ENCODE assay signal across 1 cellular context in the genomic region with DNA sequence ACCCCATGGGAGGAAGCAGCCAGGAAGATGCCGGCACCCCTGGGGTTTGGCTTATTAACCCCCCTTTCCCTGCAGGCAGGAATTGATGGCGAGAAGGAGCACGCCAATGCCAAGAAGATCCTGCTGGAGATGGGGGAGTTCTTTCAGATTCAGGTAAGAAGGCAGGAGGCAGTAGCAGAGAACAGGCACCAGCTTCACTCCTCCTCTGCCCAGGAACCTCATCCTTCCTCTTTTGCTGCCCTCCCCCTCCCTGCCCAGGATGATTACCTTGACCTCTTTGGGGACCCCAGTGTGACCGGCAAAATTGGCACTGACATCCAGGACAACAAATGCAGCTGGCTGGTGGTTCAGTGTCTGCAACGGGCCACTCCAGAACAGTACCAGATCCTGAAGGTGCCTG.
TF ChIP-seq lines count a peak whose summit lies in the region.

No MANE protein-coding gene starts in this region.

TF ChIP-seq in SK-N-SH, 30 proteins besides CTCF, POLR2A, EP300 and RAD21 (continued from another document):
- no peak for TF ChIP-seq IRF3 (IDR thresholded peaks at IDR 0.05; ENCODE audit: low read depth, low read length)
- TF ChIP-seq USF1 (IDR thresholded peaks at IDR 0.05; ENCODE audit: borderline replicate concordance, low read depth): no peak
- no peak for TF ChIP-seq MXI1 (IDR thresholded peaks at IDR 0.05; ENCODE audit: low read depth, low read length)
- TF ChIP-seq POLR2AphosphoS5 (IDR thresholded peaks at IDR 0.05; ENCODE audit: low read depth, low read length): no peak; the same call in 1 of the 2 replicates
